ENCODE assay signal across 1 cellular context in the genomic region with DNA sequence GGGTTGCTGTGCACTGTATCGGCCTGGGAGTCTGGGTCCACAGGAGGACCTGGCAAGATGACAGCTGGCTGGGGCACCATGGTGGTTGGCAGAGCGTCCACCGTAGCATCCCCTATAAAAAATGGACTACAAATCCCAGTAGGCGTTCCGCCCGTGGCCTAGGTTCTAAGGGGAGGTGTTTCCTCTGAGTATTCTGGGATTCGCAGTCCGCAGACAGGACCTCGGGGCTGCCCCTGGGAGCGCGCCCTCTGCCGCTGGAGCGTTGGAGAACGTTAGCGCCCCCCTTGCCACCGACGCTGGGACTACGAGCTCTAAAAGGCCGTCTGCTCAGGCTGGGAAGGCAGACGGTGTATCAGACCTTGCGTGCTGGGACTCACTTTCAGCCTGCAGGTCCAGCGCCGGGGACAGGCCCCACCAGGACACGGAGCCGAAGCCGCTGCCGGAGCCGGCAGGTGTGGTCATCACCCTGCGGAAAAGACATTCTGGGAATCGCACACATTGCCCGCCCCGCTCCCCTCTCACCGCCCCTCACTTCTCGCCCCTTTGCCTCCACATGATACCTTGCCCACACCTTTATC.
A peak's percentile ranks its signal among the peaks of the same experiment; 100 is the strongest.
TF ChIP-seq lines count a peak whose summit lies in the region.

No MANE protein-coding gene starts in this region.

TF ChIP-seq in K562, 482 proteins besides CTCF, POLR2A, EP300 and RAD21 (continued from another document and continues in another):
- TF ChIP-seq, protein P1, sequence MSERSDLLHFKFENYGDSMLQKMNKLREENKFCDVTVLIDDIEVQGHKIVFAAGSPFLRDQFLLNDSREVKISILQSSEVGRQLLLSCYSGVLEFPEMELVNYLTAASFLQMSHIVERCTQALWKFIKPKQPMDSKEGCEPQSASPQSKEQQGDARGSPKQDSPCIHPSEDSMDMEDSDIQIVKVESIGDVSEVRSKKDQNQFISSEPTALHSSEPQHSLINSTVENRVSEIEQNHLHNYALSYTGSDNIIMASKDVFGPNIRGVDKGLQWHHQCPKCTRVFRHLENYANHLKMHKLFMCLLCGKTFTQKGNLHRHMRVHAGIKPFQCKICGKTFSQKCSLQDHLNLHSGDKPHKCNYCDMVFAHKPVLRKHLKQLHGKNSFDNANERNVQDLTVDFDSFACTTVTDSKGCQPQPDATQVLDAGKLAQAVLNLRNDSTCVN (CRISPR knock-in tag; IDR thresholded peaks at IDR 0.05), result 0 out of 2 replicates have a peak, but pooled peaks have one; percentile 10
- TF ChIP-seq POLR3A (IDR thresholded peaks at IDR 0.05; ENCODE audit: borderline replicate concordance, extremely low read depth, insufficient read depth, insufficient read length), result no peak
- peak; percentile 33; the same call in 1 of the 2 replicates for TF ChIP-seq RBFOX2 (IDR thresholded peaks at IDR 0.05; ENCODE audit: low read depth, low read length)
- TF ChIP-seq ZNF431 (CRISPR knock-in tag; IDR thresholded peaks at IDR 0.05), result no peak
- TF ChIP-seq, protein P2, sequence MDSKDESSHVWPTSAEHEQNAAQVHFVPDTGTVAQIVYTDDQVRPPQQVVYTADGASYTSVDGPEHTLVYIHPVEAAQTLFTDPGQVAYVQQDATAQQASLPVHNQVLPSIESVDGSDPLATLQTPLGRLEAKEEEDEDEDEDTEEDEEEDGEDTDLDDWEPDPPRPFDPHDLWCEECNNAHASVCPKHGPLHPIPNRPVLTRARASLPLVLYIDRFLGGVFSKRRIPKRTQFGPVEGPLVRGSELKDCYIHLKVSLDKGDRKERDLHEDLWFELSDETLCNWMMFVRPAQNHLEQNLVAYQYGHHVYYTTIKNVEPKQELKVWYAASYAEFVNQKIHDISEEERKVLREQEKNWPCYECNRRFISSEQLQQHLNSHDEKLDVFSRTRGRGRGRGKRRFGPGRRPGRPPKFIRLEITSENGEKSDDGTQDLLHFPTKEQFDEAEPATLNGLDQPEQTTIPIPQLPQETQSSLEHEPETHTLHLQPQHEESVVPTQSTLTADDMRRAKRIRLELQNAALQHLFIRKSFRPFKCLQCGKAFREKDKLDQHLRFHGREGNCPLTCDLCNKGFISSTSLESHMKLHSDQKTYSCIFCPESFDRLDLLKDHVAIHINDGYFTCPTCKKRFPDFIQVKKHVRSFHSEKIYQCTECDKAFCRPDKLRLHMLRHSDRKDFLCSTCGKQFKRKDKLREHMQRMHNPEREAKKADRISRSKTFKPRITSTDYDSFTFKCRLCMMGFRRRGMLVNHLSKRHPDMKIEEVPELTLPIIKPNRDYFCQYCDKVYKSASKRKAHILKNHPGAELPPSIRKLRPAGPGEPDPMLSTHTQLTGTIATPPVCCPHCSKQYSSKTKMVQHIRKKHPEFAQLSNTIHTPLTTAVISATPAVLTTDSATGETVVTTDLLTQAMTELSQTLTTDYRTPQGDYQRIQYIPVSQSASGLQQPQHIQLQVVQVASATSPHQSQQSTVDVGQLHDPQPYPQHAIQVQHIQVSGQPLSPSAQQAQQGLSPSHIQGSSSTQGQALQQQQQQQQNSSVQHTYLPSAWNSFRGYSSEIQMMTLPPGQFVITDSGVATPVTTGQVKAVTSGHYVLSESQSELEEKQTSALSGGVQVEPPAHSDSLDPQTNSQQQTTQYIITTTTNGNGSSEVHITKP (IDR thresholded peaks at IDR 0.05; ENCODE audit: partially characterized antibody), result peak; percentile 16
- TF ChIP-seq CBX3 (IDR thresholded peaks at IDR 0.05; ENCODE audit: borderline replicate concordance in 1 of 2, low read length in 2 of 2), result 0 out of 3 replicates have a peak, but pooled peaks of 1 of the 2 experiments have one; percentile 3
- TF ChIP-seq, protein P3, sequence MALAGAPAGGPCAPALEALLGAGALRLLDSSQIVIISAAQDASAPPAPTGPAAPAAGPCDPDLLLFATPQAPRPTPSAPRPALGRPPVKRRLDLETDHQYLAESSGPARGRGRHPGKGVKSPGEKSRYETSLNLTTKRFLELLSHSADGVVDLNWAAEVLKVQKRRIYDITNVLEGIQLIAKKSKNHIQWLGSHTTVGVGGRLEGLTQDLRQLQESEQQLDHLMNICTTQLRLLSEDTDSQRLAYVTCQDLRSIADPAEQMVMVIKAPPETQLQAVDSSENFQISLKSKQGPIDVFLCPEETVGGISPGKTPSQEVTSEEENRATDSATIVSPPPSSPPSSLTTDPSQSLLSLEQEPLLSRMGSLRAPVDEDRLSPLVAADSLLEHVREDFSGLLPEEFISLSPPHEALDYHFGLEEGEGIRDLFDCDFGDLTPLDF (CRISPR knock-in tag; IDR thresholded peaks at IDR 0.05), result peak; percentile 42; the same call in 1 of the 2 replicates
- TF ChIP-seq, protein P4, sequence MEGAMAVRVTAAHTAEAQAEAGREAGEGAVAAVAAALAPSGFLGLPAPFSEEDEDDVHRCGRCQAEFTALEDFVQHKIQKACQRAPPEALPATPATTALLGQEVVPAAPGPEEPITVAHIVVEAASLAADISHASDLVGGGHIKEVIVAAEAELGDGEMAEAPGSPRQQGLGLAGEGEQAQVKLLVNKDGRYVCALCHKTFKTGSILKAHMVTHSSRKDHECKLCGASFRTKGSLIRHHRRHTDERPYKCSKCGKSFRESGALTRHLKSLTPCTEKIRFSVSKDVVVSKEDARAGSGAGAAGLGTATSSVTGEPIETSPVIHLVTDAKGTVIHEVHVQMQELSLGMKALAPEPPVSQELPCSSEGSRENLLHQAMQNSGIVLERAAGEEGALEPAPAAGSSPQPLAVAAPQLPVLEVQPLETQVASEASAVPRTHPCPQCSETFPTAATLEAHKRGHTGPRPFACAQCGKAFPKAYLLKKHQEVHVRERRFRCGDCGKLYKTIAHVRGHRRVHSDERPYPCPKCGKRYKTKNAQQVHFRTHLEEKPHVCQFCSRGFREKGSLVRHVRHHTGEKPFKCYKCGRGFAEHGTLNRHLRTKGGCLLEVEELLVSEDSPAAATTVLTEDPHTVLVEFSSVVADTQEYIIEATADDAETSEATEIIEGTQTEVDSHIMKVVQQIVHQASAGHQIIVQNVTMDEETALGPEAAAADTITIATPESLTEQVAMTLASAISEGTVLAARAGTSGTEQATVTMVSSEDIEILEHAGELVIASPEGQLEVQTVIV (CRISPR knock-in tag; IDR thresholded peaks at IDR 0.05; ENCODE audit: borderline replicate concordance), result 0 out of 2 replicates have a peak, but pooled peaks have one; percentile 41
- TF ChIP-seq, protein P5, sequence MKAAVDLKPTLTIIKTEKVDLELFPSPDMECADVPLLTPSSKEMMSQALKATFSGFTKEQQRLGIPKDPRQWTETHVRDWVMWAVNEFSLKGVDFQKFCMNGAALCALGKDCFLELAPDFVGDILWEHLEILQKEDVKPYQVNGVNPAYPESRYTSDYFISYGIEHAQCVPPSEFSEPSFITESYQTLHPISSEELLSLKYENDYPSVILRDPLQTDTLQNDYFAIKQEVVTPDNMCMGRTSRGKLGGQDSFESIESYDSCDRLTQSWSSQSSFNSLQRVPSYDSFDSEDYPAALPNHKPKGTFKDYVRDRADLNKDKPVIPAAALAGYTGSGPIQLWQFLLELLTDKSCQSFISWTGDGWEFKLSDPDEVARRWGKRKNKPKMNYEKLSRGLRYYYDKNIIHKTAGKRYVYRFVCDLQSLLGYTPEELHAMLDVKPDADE (conservative IDR thresholded peaks at IDR 0.05; ENCODE audit: control insufficient read depth, low read depth, low read length), result peak; percentile 89
- no peak for TF ChIP-seq SMARCA4 (IDR thresholded peaks at IDR 0.05)
- 0 out of 4 replicates have a peak, but pooled peaks of 1 of the 2 experiments have one; percentile 43 for TF ChIP-seq SRF (CRISPR knock-in tag; IDR thresholded peaks at IDR 0.05)
- TF ChIP-seq POLR2AphosphoS2 (IDR thresholded peaks at IDR 0.05; ENCODE audit: low read length), result peak; percentile 14; the same call in 1 of the 2 replicates
- peak in 1 of 2 experiments; percentile 36; a peak in 1 of 4 replicates for TF ChIP-seq SIN3A (IDR thresholded peaks at IDR 0.05; ENCODE audit: borderline replicate concordance in 2 of 2, control insufficient read depth in 1 of 2, low read depth in 2 of 2, low read length in 2 of 2)
- peak in 1 of 2 experiments; percentile 82; a peak in 2 of 4 replicates for TF ChIP-seq HDAC1 (IDR thresholded peaks at IDR 0.05)
- TF ChIP-seq PHF8 (IDR thresholded peaks at IDR 0.05; ENCODE audit: borderline replicate concordance, low read length), result peak; percentile 34; the same call in 1 of the 2 replicates
- TF ChIP-seq ZZZ3 (IDR thresholded peaks at IDR 0.05), result no peak
- TF ChIP-seq FIP1L1 (IDR thresholded peaks at IDR 0.05; ENCODE audit: low read depth, low read length, poor library complexity, severe bottlenecking), result peak; percentile 43
- TF ChIP-seq PHB (CRISPR knock-in tag; IDR thresholded peaks at IDR 0.05), result peak; percentile 86; the same call in 1 of the 2 replicates
- TF ChIP-seq L3MBTL2 (IDR thresholded peaks at IDR 0.05), result peak; percentile 11; the same call in 1 of the 2 replicates
- no peak for TF ChIP-seq PTBP1 (IDR thresholded peaks at IDR 0.05; ENCODE audit: low read depth, low read length)
- no peak for TF ChIP-seq TAL1 (IDR thresholded peaks at IDR 0.05)
- TF ChIP-seq SAP30 (IDR thresholded peaks at IDR 0.05; ENCODE audit: borderline replicate concordance, insufficient read depth, low read depth, low read length, poor library complexity, severe bottlenecking), result peak; percentile 91
- TF ChIP-seq, protein P6, sequence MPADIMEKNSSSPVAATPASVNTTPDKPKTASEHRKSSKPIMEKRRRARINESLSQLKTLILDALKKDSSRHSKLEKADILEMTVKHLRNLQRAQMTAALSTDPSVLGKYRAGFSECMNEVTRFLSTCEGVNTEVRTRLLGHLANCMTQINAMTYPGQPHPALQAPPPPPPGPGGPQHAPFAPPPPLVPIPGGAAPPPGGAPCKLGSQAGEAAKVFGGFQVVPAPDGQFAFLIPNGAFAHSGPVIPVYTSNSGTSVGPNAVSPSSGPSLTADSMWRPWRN (IDR thresholded peaks at IDR 0.05; ENCODE audit: low read depth), result no peak
- TF ChIP-seq GABPB1 (CRISPR knock-in tag; IDR thresholded peaks at IDR 0.05), result peak; percentile 61
- TF ChIP-seq, protein P7, sequence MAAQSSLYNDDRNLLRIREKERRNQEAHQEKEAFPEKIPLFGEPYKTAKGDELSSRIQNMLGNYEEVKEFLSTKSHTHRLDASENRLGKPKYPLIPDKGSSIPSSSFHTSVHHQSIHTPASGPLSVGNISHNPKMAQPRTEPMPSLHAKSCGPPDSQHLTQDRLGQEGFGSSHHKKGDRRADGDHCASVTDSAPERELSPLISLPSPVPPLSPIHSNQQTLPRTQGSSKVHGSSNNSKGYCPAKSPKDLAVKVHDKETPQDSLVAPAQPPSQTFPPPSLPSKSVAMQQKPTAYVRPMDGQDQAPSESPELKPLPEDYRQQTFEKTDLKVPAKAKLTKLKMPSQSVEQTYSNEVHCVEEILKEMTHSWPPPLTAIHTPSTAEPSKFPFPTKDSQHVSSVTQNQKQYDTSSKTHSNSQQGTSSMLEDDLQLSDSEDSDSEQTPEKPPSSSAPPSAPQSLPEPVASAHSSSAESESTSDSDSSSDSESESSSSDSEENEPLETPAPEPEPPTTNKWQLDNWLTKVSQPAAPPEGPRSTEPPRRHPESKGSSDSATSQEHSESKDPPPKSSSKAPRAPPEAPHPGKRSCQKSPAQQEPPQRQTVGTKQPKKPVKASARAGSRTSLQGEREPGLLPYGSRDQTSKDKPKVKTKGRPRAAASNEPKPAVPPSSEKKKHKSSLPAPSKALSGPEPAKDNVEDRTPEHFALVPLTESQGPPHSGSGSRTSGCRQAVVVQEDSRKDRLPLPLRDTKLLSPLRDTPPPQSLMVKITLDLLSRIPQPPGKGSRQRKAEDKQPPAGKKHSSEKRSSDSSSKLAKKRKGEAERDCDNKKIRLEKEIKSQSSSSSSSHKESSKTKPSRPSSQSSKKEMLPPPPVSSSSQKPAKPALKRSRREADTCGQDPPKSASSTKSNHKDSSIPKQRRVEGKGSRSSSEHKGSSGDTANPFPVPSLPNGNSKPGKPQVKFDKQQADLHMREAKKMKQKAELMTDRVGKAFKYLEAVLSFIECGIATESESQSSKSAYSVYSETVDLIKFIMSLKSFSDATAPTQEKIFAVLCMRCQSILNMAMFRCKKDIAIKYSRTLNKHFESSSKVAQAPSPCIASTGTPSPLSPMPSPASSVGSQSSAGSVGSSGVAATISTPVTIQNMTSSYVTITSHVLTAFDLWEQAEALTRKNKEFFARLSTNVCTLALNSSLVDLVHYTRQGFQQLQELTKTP (IDR thresholded peaks at IDR 0.05; ENCODE audit: low read depth in 1 of 2, partially characterized antibody in 2 of 2), result peak in 1 of 2 experiments; percentile 98
- TF ChIP-seq, protein P8, sequence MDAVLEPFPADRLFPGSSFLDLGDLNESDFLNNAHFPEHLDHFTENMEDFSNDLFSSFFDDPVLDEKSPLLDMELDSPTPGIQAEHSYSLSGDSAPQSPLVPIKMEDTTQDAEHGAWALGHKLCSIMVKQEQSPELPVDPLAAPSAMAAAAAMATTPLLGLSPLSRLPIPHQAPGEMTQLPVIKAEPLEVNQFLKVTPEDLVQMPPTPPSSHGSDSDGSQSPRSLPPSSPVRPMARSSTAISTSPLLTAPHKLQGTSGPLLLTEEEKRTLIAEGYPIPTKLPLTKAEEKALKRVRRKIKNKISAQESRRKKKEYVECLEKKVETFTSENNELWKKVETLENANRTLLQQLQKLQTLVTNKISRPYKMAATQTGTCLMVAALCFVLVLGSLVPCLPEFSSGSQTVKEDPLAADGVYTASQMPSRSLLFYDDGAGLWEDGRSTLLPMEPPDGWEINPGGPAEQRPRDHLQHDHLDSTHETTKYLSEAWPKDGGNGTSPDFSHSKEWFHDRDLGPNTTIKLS (IDR thresholded peaks at IDR 0.05; ENCODE audit: borderline replicate concordance, low read depth), result peak; percentile 66; the same call in 1 of the 2 replicates
- TF ChIP-seq JUN (IDR thresholded peaks at IDR 0.05; ENCODE audit: borderline replicate concordance, low read depth, low read length), result 0 out of 2 replicates have a peak, but pooled peaks have one; percentile 35
- TF ChIP-seq JUN (CRISPR knock-in tag; IDR thresholded peaks at IDR 0.05; ENCODE audit: borderline replicate concordance), result no peak
- no peak for TF ChIP-seq CREBBP (IDR thresholded peaks at IDR 0.05; ENCODE audit: low read depth, low read length)
- peak; percentile 61; the same call in 1 of the 2 replicates for TF ChIP-seq SMAD4 (CRISPR knock-in tag; conservative IDR thresholded peaks at IDR 0.05)
- TF ChIP-seq BHLHE40 (IDR thresholded peaks at IDR 0.05; ENCODE audit: low read length), result 0 out of 2 replicates have a peak, but pooled peaks have one; percentile 34
- peak; percentile 98 for TF ChIP-seq HCFC1 (IDR thresholded peaks at IDR 0.05; ENCODE audit: low read depth, low read length)
- TF ChIP-seq, protein P9, sequence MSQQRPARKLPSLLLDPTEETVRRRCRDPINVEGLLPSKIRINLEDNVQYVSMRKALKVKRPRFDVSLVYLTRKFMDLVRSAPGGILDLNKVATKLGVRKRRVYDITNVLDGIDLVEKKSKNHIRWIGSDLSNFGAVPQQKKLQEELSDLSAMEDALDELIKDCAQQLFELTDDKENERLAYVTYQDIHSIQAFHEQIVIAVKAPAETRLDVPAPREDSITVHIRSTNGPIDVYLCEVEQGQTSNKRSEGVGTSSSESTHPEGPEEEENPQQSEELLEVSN (IDR thresholded peaks at IDR 0.05; ENCODE audit: borderline replicate concordance in 1 of 2, extremely low read depth in 1 of 2, insufficient read depth in 1 of 2, insufficient read length in 1 of 2, low read depth in 1 of 2, low read length in 1 of 2, poor library complexity in 1 of 2, severe bottlenecking in 1 of 2), result no peak
- TF ChIP-seq WHSC1 (IDR thresholded peaks at IDR 0.05; ENCODE audit: low read length), result no peak
- 0 out of 2 replicates have a peak, but pooled peaks have one; percentile 53 for TF ChIP-seq RB1 (IDR thresholded peaks at IDR 0.05; ENCODE audit: low read depth)
- TF ChIP-seq MCM2 (IDR thresholded peaks at IDR 0.05; ENCODE audit: low read depth), result no peak
- peak; percentile 50 for TF ChIP-seq CTBP1 (IDR thresholded peaks at IDR 0.05; ENCODE audit: borderline replicate concordance)
- TF ChIP-seq SMC3 (conservative IDR thresholded peaks at IDR 0.05; ENCODE audit: insufficient read depth, low read depth, low read length), result no peak
- peak; percentile 90 to 95 for TF ChIP-seq SIX5 (IDR thresholded peaks at IDR 0.05; ENCODE audit: borderline replicate concordance in 1 of 2, insufficient read depth in 1 of 2, low read depth in 1 of 2, low read length in 2 of 2)
- peak; percentile 93 for TF ChIP-seq ZNF766 (CRISPR knock-in tag; conservative IDR thresholded peaks at IDR 0.05)
